In the genomic region with DNA sequence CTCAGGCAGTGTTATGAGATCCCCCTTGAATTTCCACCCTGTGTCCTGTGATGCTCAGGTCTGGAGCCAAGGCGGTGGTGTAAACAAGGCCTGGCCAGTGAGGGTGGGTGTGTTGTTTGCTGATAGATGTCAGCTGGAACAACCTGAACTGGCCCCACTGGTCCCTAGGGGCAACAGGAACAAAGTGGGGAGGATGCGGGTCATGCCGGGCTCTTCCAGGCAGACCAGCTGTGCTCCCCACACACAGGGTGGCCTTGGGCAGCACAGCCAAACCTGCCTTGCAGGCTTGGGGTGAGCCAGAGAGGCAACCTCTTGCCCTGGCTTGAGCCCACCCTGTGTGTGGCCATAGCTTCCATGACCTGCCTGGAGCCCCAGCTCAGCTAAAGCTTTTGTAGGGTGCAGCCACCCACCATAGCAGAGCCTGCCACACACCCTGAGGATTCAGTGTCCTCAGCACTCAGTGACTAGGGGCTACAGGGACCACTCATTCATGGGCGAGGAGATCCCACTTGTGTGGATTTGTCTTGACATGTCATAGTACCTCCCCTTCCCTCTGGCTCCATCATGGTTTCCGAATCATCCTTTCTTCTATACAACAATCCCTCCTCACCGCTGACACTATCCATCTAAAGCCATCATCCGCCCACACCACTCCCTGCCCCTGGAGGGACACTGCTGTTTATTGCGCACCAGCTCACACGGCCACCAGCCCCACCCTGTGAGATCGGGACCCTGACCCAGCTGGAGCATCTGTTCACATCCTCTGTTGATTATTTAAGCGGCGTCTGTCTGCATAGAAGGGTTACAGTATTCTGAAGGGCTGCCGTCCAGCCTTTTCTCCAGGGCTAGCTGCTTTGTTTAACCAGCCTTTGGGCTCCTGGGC, we compare ENCODE assay signal across 18 cellular contexts.
"Had no signal": no experiment of that assay in that cellular context is flagged by ENCODE, and none has a peak within 500 bp of the region (broad histone marks: within the 10 kb centered on the region; RNA-seq: fewer than 3 reads in every experiment).

No MANE protein-coding gene starts in this region.

- H3K36me3 Mint-ChIP-seq: activated CD8-positive, alpha-beta memory T cell treated with anti-CD3 and anti-CD28 coated beads, Interleukin-2, amount 10 ng/mL, durations not matched to agents 7 days and 5 days; activated naive CD4-positive, alpha-beta T cell treated with anti-CD3 and anti-CD28 coated beads, Interleukin-2, amount 50 U/mL, for 24 hours; naive B cell; neural progenitor cell; T-cell; WTC11 had no signal

- H3K27me3 Mint-ChIP-seq: activated CD4-positive, alpha-beta memory T cell treated with anti-CD3 and anti-CD28 coated beads, Interleukin-2, amount 10 ng/mL, durations not matched to agents 7 days and 5 days; activated CD8-positive, alpha-beta memory T cell treated with anti-CD3 and anti-CD28 coated beads, Interleukin-2, amount 10 ng/mL, durations not matched to agents 7 days and 5 days had no signal

- ATAC-seq: activated CD8-positive, alpha-beta memory T cell treated with anti-CD3 and anti-CD28 coated beads, Interleukin-2, amount 10 ng/mL, durations not matched to agents 7 days and 5 days; activated T-helper 17 cell treated with anti-CD3 and anti-CD28 coated beads, Interleukin-2, amount 50 U/mL, for 72 hours; left lung; SK-N-SH treated with all-trans-retinoic acid at 6 μM for 48 hours; T-cell; WTC11 had no signal

- FAIRE-seq: endometrium, kidney had no signal

- DNase-seq: activated CD4-positive, alpha-beta memory T cell treated with anti-CD3 and anti-CD28 coated beads, Interleukin-2, amount 10 ng/mL, durations not matched to agents 7 days and 5 days; activated CD4-positive, alpha-beta T cell treated with anti-CD3 and anti-CD28 coated beads for 4 hours; activated CD8-positive, alpha-beta memory T cell treated with anti-CD3 and anti-CD28 coated beads, Interleukin-2, amount 10 ng/mL, durations not matched to agents 7 days and 5 days; foreskin melanocyte; kidney; left lung; mammary epithelial cell; naive B cell; stimulated activated CD4-positive, alpha-beta T cell treated with anti-CD3 and anti-CD28 coated beads, Interleukin-1b, Interleukin-23, amount 100 ng/mL, for 48 hours; stimulated activated naive CD4-positive, alpha-beta T cell treated with Interleukin-2 at 50 U/mL for 16 hours; T-cell; upper lobe of left lung had no signal

- H3K4me1 Mint-ChIP-seq: activated CD4-positive, alpha-beta memory T cell treated with anti-CD3 and anti-CD28 coated beads, Interleukin-2, amount 10 ng/mL, durations not matched to agents 7 days and 5 days; activated CD8-positive, alpha-beta memory T cell treated with anti-CD3 and anti-CD28 coated beads, Interleukin-2, amount 10 ng/mL, durations not matched to agents 7 days and 5 days; activated naive CD4-positive, alpha-beta T cell treated with anti-CD3 and anti-CD28 coated beads, Interleukin-2, amount 50 U/mL, for 24 hours; activated T-helper 17 cell treated with anti-CD3 and anti-CD28 coated beads, Interleukin-2, amount 50 U/mL, for 72 hours; naive B cell; neural progenitor cell; T-cell; WTC11 had no signal

- H3K4me3 Mint-ChIP-seq: activated CD4-positive, alpha-beta memory T cell treated with anti-CD3 and anti-CD28 coated beads, Interleukin-2, amount 10 ng/mL, durations not matched to agents 7 days and 5 days; activated CD8-positive, alpha-beta memory T cell treated with anti-CD3 and anti-CD28 coated beads, Interleukin-2, amount 10 ng/mL, durations not matched to agents 7 days and 5 days; activated naive CD4-positive, alpha-beta T cell treated with anti-CD3 and anti-CD28 coated beads, Interleukin-2, amount 50 U/mL, for 24 hours; activated T-helper 17 cell treated with anti-CD3 and anti-CD28 coated beads, Interleukin-2, amount 50 U/mL, for 72 hours; neural progenitor cell; T-cell; WTC11 had no signal

- H3K27ac Mint-ChIP-seq: activated CD4-positive, alpha-beta memory T cell treated with anti-CD3 and anti-CD28 coated beads, Interleukin-2, amount 10 ng/mL, durations not matched to agents 7 days and 5 days; activated CD8-positive, alpha-beta memory T cell treated with anti-CD3 and anti-CD28 coated beads, Interleukin-2, amount 10 ng/mL, durations not matched to agents 7 days and 5 days; activated naive CD4-positive, alpha-beta T cell treated with anti-CD3 and anti-CD28 coated beads, Interleukin-2, amount 50 U/mL, for 24 hours; activated T-helper 17 cell treated with anti-CD3 and anti-CD28 coated beads, Interleukin-2, amount 50 U/mL, for 72 hours; naive B cell; neural progenitor cell; T-cell; WTC11 had no signal

- H3K9me3 Mint-ChIP-seq: activated CD4-positive, alpha-beta memory T cell treated with anti-CD3 and anti-CD28 coated beads, Interleukin-2, amount 10 ng/mL, durations not matched to agents 7 days and 5 days; activated naive CD4-positive, alpha-beta T cell treated with anti-CD3 and anti-CD28 coated beads, Interleukin-2, amount 50 U/mL, for 24 hours; activated T-helper 17 cell treated with anti-CD3 and anti-CD28 coated beads, Interleukin-2, amount 50 U/mL, for 72 hours; neural progenitor cell; T-cell; WTC11 had no signal
